Comparison of ENCODE assay signal across 10 cellular contexts in the genomic region with DNA sequence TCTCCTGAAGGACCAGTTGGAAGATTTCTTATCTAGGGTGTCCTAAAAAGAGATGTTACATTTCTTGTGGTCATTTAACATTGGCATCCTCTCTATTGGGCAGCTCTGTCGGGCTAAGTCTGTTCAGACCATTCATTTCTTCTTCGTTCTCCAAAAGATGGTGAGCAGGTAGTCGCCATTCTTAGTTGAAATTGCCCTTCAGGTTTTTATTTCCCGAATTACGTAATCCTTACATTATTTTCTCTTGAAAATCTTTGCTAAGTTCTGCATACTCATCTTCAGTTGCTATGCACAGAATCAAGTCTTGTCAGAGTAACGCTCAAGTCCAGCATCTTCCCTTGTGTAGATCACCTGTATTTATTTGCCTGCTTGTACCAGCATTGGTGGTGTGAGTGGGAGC. TPM values are rescaled to one million over a fixed set of nuclear protein-coding genes. Genes with fewer than 3 reads are reported as not detected.
DNase-seq lines count a peak whose midpoint lies in the region; ATAC-seq and TF ChIP-seq lines count a peak whose summit lies in the region.
"Had no signal": no experiment of that assay in that cellular context is flagged by ENCODE, and none has a peak within 500 bp of the region (broad histone marks: within the 10 kb centered on the region; RNA-seq: fewer than 3 reads in every experiment).

No MANE protein-coding gene starts in this region.

- WGBS in hepatocyte (ENCODE audit: low lambda C conversion rate, missing lambda C conversion rate): 90% methylated on average over 6 of the region's 6 CpGs
- WGBS in aorta, 2 donors: 91 to 92% methylated on average over 6 of the region's 6 CpGs

- peaks cover 64% of the 10 kb centered on the region for H3K36me3 Mint-ChIP-seq in GM23338 (ENCODE audit: low read depth)
- H3K36me3 Mint-ChIP-seq in activated T-helper 2 cell treated with anti-CD3 and anti-CD28 coated beads, Interferon-gamma antibody, Interleukin-2, Interleukin-4, amounts not matched to agents 10 μg/mL and 5 μg/mL and 100 μg/mL, durations not matched to agents 14 hours and 24 hours and 36 hours (ENCODE audit: low read depth): peaks cover 61% of the 10 kb centered on the region
- peaks cover 82% of the 10 kb centered on the region for H3K36me3 Mint-ChIP-seq in stimulated activated effector memory CD8-positive, alpha-beta T cell treated with anti-CD3 and anti-CD28 coated beads, Interleukin-12 subunit alpha, Interleukin-12 subunit beta, amount 100 ng/mL, for 72 hours

- H3K9me3 ChIP-seq in hepatocyte (ENCODE audit: low read depth) (no peaks in the 10 kb centered on the region), aorta (ENCODE audit: control insufficient read depth, low read length) (no peaks in the 10 kb centered on the region)
- H3K9me3 ChIP-seq: SJCRH30 had no signal

- H3K36me3 ChIP-seq in GM23338 (ENCODE audit: insufficient read depth) (peaks cover 17% of the 10 kb centered on the region; the same call in 1 of the 2 replicates), hepatocyte (replicated peaks; ENCODE audit: insufficient read depth, low read depth) (no peaks in the 10 kb centered on the region), aorta (ENCODE audit: control insufficient read depth in 1 of 2, insufficient read depth in 2 of 2, low read length in 1 of 2) (peaks cover 0 to 2% of the 10 kb centered on the region in 2 donors)

- H3K9me2 ChIP-seq in GM23338 (ENCODE audit: insufficient read depth): no peaks in the 10 kb centered on the region
- no peaks in the 10 kb centered on the region for H3K9me2 ChIP-seq in hepatocyte (replicated peaks; ENCODE audit: insufficient read depth)

- H3K4me2 ChIP-seq in GM23338 (no peak overlapping the region), hepatocyte (peak overlapping the region; percentile 55)

- no peak overlapping the region for H3K27ac Mint-ChIP-seq in GM23338
- peak overlapping the region; percentile 82 for H3K27ac Mint-ChIP-seq in activated T-helper 2 cell treated with anti-CD3 and anti-CD28 coated beads, Interferon-gamma antibody, Interleukin-2, Interleukin-4, amounts not matched to agents 10 μg/mL and 5 μg/mL and 100 μg/mL, durations not matched to agents 14 hours and 24 hours and 36 hours
- peak overlapping the region; percentile 93 for H3K27ac Mint-ChIP-seq in stimulated activated effector memory CD8-positive, alpha-beta T cell treated with anti-CD3 and anti-CD28 coated beads, Interleukin-12 subunit alpha, Interleukin-12 subunit beta, amount 100 ng/mL, for 72 hours

- H3K4me3 ChIP-seq in GM23338: no peak overlapping the region
- H3K4me3 ChIP-seq in hepatocyte: no peak overlapping the region
- no peak overlapping the region for H3K4me3 ChIP-seq in aorta (ENCODE audit: low read length in 2 of 2)
- H3K4me3 ChIP-seq: SJCRH30 had no signal

- H3K79me2 ChIP-seq in GM23338 (replicated peaks; ENCODE audit: insufficient read depth) (peaks cover 100% of the 10 kb centered on the region), hepatocyte (peaks cover 86% of the 10 kb centered on the region)

- TF ChIP-seq CTCF in GM23338 (conservative IDR thresholded peaks at IDR 0.05; ENCODE audit: low read depth in 2 of 2) (no peak), hepatocyte (IDR thresholded peaks at IDR 0.05; ENCODE audit: poor library complexity) (no peak)

- H2AFZ ChIP-seq in GM23338: no peak overlapping the region
- no peak overlapping the region for H2AFZ ChIP-seq in hepatocyte

- H3K27me3 ChIP-seq in GM23338 (ENCODE audit: insufficient read depth): no peaks in the 10 kb centered on the region
- no peaks in the 10 kb centered on the region for H3K27me3 ChIP-seq in hepatocyte
- H3K27me3 ChIP-seq in aorta (ENCODE audit: control insufficient read depth in 1 of 2, insufficient read depth in 2 of 2, low read length in 1 of 2): no peaks in the 10 kb centered on the region
- H3K27me3 ChIP-seq: SJCRH30 had no signal

- H3K27ac ChIP-seq in GM23338 (ENCODE audit: low read depth): peak overlapping the region; percentile 32; the same call in 1 of the 2 replicates
- peak overlapping the region; percentile 95 for H3K27ac ChIP-seq in hepatocyte
- no peak overlapping the region for H3K27ac ChIP-seq in aorta (ENCODE audit: low read depth in 1 of 2, low read length in 2 of 2)
- H3K27ac ChIP-seq: SJCRH30 had no signal

- DNase-seq in GM23338 (ENCODE audit: low spot score) (no peak), hepatocyte (ENCODE audit: low spot score) (no peak), NCI-H1694 (lab: John Stamatoyannopoulos, UW) (no peak), aorta (no peak)
- DNase-seq in activated T-helper 2 cell treated with anti-CD3 and anti-CD28 coated beads, Interferon-gamma antibody, Interleukin-2, Interleukin-4, amounts not matched to agents 10 μg/mL and 5 μg/mL and 100 μg/mL, durations not matched to agents 14 hours and 24 hours and 36 hours (ENCODE audit: low spot score): no peak
- no peak for DNase-seq in stimulated activated effector memory CD8-positive, alpha-beta T cell treated with anti-CD3 and anti-CD28 coated beads, Interleukin-12 subunit alpha, Interleukin-12 subunit beta, amount 100 ng/mL, for 72 hours (ENCODE audit: low spot score in 2 of 2)
- DNase-seq: activated CD4-positive, alpha-beta T cell treated with anti-CD3 and anti-CD28 coated beads, Interleukin-2, amount 50 U/mL, for 4 hours; foreskin fibroblast; SJCRH30 had no signal

- ATAC-seq in GM23338: no peak
- ATAC-seq in stimulated activated effector memory CD8-positive, alpha-beta T cell treated with anti-CD3 and anti-CD28 coated beads, Interleukin-12 subunit alpha, Interleukin-12 subunit beta, amount 100 ng/mL, for 72 hours: no peak
- ATAC-seq in GM18867 (IDR thresholded peaks at IDR 0.05; ENCODE audit: unreplicated experiment): no peak
- ATAC-seq in aorta (ENCODE audit: low FRiP score): no peak

- peaks cover 86% of the 10 kb centered on the region for H4K20me1 ChIP-seq in GM23338 (replicated peaks; ENCODE audit: insufficient read depth)
- H4K20me1 ChIP-seq in hepatocyte (ENCODE audit: insufficient read depth, poor library complexity, severe bottlenecking): peaks cover 58% of the 10 kb centered on the region

- peaks cover 10% of the 10 kb centered on the region for H3K27me3 Mint-ChIP-seq in GM23338 (ENCODE audit: insufficient read depth, low read depth, poor library complexity)
- no peaks in the 10 kb centered on the region for H3K27me3 Mint-ChIP-seq in activated T-helper 2 cell treated with anti-CD3 and anti-CD28 coated beads, Interferon-gamma antibody, Interleukin-2, Interleukin-4, amounts not matched to agents 10 μg/mL and 5 μg/mL and 100 μg/mL, durations not matched to agents 14 hours and 24 hours and 36 hours (ENCODE audit: low read depth)

- peaks cover 22% of the 10 kb centered on the region for H3K4me1 Mint-ChIP-seq in GM23338
- H3K4me1 Mint-ChIP-seq in activated T-helper 2 cell treated with anti-CD3 and anti-CD28 coated beads, Interferon-gamma antibody, Interleukin-2, Interleukin-4, amounts not matched to agents 10 μg/mL and 5 μg/mL and 100 μg/mL, durations not matched to agents 14 hours and 24 hours and 36 hours (ENCODE audit: low read depth): peaks cover 40% of the 10 kb centered on the region
- H3K4me1 Mint-ChIP-seq in stimulated activated effector memory CD8-positive, alpha-beta T cell treated with anti-CD3 and anti-CD28 coated beads, Interleukin-12 subunit alpha, Interleukin-12 subunit beta, amount 100 ng/mL, for 72 hours: peaks cover 55% of the 10 kb centered on the region

- 0 out of 2 replicates have a peak, but pooled peaks cover 3% of the 10 kb centered on the region for H3F3A ChIP-seq in GM23338 (replicated peaks; ENCODE audit: low read depth)

- H3K4me1 ChIP-seq in GM23338 (ENCODE audit: insufficient read depth): peaks cover 8% of the 10 kb centered on the region
- H3K4me1 ChIP-seq in hepatocyte (ENCODE audit: insufficient read depth): peaks cover 37% of the 10 kb centered on the region
- H3K4me1 ChIP-seq in aorta (ENCODE audit: control insufficient read depth in 1 of 2, insufficient read depth in 2 of 2, low read length in 2 of 2): peaks cover 0 to 4% of the 10 kb centered on the region in 2 donors
- H3K4me1 ChIP-seq: SJCRH30 had no signal

- intact Hi-C loops in activated T-helper 2 cell treated with anti-CD3 and anti-CD28 coated beads, Interferon-gamma antibody, Interleukin-2, Interleukin-4, amounts not matched to agents 10 μg/mL and 5 μg/mL and 100 μg/mL, durations not matched to agents 14 hours and 24 hours and 36 hours (cut with micrococcal nuclease): no loop called here
- intact Hi-C loops in aorta (cut with DNase I): no loop called here

- no peaks in the 10 kb centered on the region for H3K9me3 Mint-ChIP-seq in GM23338
- H3K9me3 Mint-ChIP-seq in activated T-helper 2 cell treated with anti-CD3 and anti-CD28 coated beads, Interferon-gamma antibody, Interleukin-2, Interleukin-4, amounts not matched to agents 10 μg/mL and 5 μg/mL and 100 μg/mL, durations not matched to agents 14 hours and 24 hours and 36 hours: no peaks in the 10 kb centered on the region
- H3K9me3 Mint-ChIP-seq in stimulated activated effector memory CD8-positive, alpha-beta T cell treated with anti-CD3 and anti-CD28 coated beads, Interleukin-12 subunit alpha, Interleukin-12 subunit beta, amount 100 ng/mL, for 72 hours: no peaks in the 10 kb centered on the region

- H3K4me3 Mint-ChIP-seq in GM23338: no peak overlapping the region
- no peak overlapping the region for H3K4me3 Mint-ChIP-seq in activated T-helper 2 cell treated with anti-CD3 and anti-CD28 coated beads, Interferon-gamma antibody, Interleukin-2, Interleukin-4, amounts not matched to agents 10 μg/mL and 5 μg/mL and 100 μg/mL, durations not matched to agents 14 hours and 24 hours and 36 hours (ENCODE audit: low read depth)
- H3K4me3 Mint-ChIP-seq in stimulated activated effector memory CD8-positive, alpha-beta T cell treated with anti-CD3 and anti-CD28 coated beads, Interleukin-12 subunit alpha, Interleukin-12 subunit beta, amount 100 ng/mL, for 72 hours: no peak overlapping the region

RNA-seq across cellular contexts. Expression of a gene that starts 19.8 kb away (rescaled TPM):
- total RNA-seq in GM23338 (2014; rRNA removed; shearing (Covaris generic)): 142 and 150 TPM in 2 replicates
- polyA plus RNA-seq in GM23338 (2016; fragmentation: Nextera tagmentation; extraction: Ambion mirVana) (844 and 859 TPM in 2 replicates), hepatocyte (429 and 452 TPM in 2 replicates), aorta (100 to 1,000 TPM; 234 to 235 TPM)
- 174 and 175 TPM in 2 replicates for total RNA-seq in activated T-helper 2 cell treated with anti-CD3 and anti-CD28 coated beads, Interferon-gamma antibody, Interleukin-2, Interleukin-4, amounts not matched to agents 10 μg/mL and 5 μg/mL and 100 μg/mL, durations not matched to agents 14 hours and 24 hours and 36 hours
- total RNA-seq in hepatocyte (74.7 and 105 TPM in 2 replicates), aorta (100 to 1,000 TPM; 216 to 217 TPM)

RNA-seq across cellular contexts. Expression of a gene that starts 45.3 kb away (rescaled TPM):
- 23.6 and 25.1 TPM in 2 replicates for total RNA-seq in GM23338 (2014; rRNA removed; shearing (Covaris generic))
- polyA plus RNA-seq in GM23338 (2016; fragmentation: Nextera tagmentation; extraction: Ambion mirVana): 11.0 and 12.8 TPM in 2 replicates
- 7.6 and 8.9 TPM in 2 replicates for total RNA-seq in activated T-helper 2 cell treated with anti-CD3 and anti-CD28 coated beads, Interferon-gamma antibody, Interleukin-2, Interleukin-4, amounts not matched to agents 10 μg/mL and 5 μg/mL and 100 μg/mL, durations not matched to agents 14 hours and 24 hours and 36 hours
- total RNA-seq in hepatocyte: 19.9 and 20.6 TPM in 2 replicates
- polyA plus RNA-seq in hepatocyte: 4.5 and 5.8 TPM in 2 replicates
- total RNA-seq in aorta: 10 to 100 TPM; 12.0 to 12.1 TPM
- polyA plus RNA-seq in aorta: 10 to 100 TPM; 10.8 to 14.0 TPM

RNA-seq across cellular contexts. Expression of a gene that starts 53.6 kb away (rescaled TPM):
- 26.0 and 28.5 TPM in 2 replicates for total RNA-seq in GM23338 (2014; rRNA removed; shearing (Covaris generic))
- polyA plus RNA-seq in GM23338 (2016; fragmentation: Nextera tagmentation; extraction: Ambion mirVana): 11.1 and 13.8 TPM in 2 replicates
- 21.8 and 22.3 TPM in 2 replicates for total RNA-seq in activated T-helper 2 cell treated with anti-CD3 and anti-CD28 coated beads, Interferon-gamma antibody, Interleukin-2, Interleukin-4, amounts not matched to agents 10 μg/mL and 5 μg/mL and 100 μg/mL, durations not matched to agents 14 hours and 24 hours and 36 hours
- 17.5 and 21.8 TPM in 2 replicates for total RNA-seq in hepatocyte
- polyA plus RNA-seq in hepatocyte: 14.3 and 22.2 TPM in 2 replicates
- total RNA-seq in aorta: 10 to 100 TPM; 15.5 to 19.7 TPM
- 10 to 100 TPM in 1 of 2 donors, 1 to 10 TPM in 1; 3.6 to 18.0 TPM for polyA plus RNA-seq in aorta

Comparison
In these comparisons a context has a peak if more than half of its experiments do, and no peak if none do; other contexts are left out.
1. H3K27ac ChIP-seq: peak in GM23338 (single experiment) and hepatocyte (single experiment); none in aorta (0 of 2).